ENCODE assay signal across 8 cellular contexts in genomic region chr17:80034977-80035686, GRCh38. TPM values are rescaled to one million over a fixed set of nuclear protein-coding genes. Genes with fewer than 3 reads are reported as not detected.
A peak's percentile ranks its signal among the peaks of the same experiment; 100 is the strongest.
DNase-seq lines count a peak whose midpoint lies in the region; ATAC-seq, FAIRE-seq and TF ChIP-seq lines count a peak whose summit lies in the region.

No MANE protein-coding gene starts in this region.

- TF ChIP-seq CTCF in adrenal gland (IDR thresholded peaks at IDR 0.05), result no peak

- H3K27me3 ChIP-seq in ACC112 (ENCODE audit: insufficient read depth, low read length) (no peaks in the 10 kb centered on the region), adrenal gland (no peaks in the 10 kb centered on the region)

- H3K36me3 ChIP-seq in ACC112 (ENCODE audit: insufficient read depth, low read length) (no peaks in the 10 kb centered on the region), adrenal gland (replicated peaks in 1 of 2) (no peaks in the 10 kb centered on the region)

- H3K4me1 ChIP-seq in ACC112 (ENCODE audit: control insufficient read depth, insufficient read depth, low read length, unreplicated experiment), result peaks cover 19% of the 10 kb centered on the region
- H3K4me1 ChIP-seq in adrenal gland (replicated peaks in 1 of 2), result peaks cover 0 to 27% of the 10 kb centered on the region in 2 donors

- H3K27ac ChIP-seq in ACC112 (ENCODE audit: low read depth, low read length), result peak overlapping the region; percentile 71
- peak overlapping the region in 4 of 5 donors; percentile 61 to 93 (median 70) for H3K27ac ChIP-seq in adrenal gland

- H3K79me2 ChIP-seq in ACC112 (ENCODE audit: control insufficient read depth, insufficient read depth, low read length, unreplicated experiment), result peaks cover 54% of the 10 kb centered on the region

- FAIRE-seq in GM19239 (lab: Jason Lieb, UNC), result no peak

- ATAC-seq in GM19395 (IDR thresholded peaks at IDR 0.05; ENCODE audit: unreplicated experiment) (no peak), HG03520 (IDR thresholded peaks at IDR 0.05; ENCODE audit: unreplicated experiment) (no peak)

- DNase-seq in GM19239 (ENCODE audit: insufficient read length, low spot score), result peak; percentile 46
- DNase-seq in RPMI8226, result peak; percentile 41
- DNase-seq in adrenal gland, result peak in 6 of 7 donors; percentile 29 to 47 (median 39)
- DNase-seq in stimulated activated CD4-positive, alpha-beta T cell treated with anti-CD3 and anti-CD28 coated beads, Interleukin-12 subunit alpha, Interleukin-12 subunit beta, amount 100 ng/mL, for 24 hours (ENCODE audit: low read depth in 2 of 2), result peak; percentile 1 to 11

- no peak for TF ChIP-seq POLR2A in adrenal gland (IDR thresholded peaks at IDR 0.05)

- H3K4me3 ChIP-seq in ACC112 (ENCODE audit: low read depth, low read length) (peak overlapping the region; percentile 94), adrenal gland (peak overlapping the region in 3 of 4 donors; percentile 44 to 80 (median 68)), iPS-11a (ENCODE audit: low read depth, low read length) (peak overlapping the region; percentile 72)

- WGBS in adrenal gland, 4 donors, result 1 to 2% (median 2%) methylated on average over 12 to 50 of the region's 50 CpGs

- intact Hi-C loops in adrenal gland (cut with DNase I), result no loop called here

- H3K9me3 ChIP-seq in adrenal gland (replicated peaks in 1 of 3), result no peaks in the 10 kb centered on the region

- peak overlapping the region; percentile 1 for H2AFZ ChIP-seq in ACC112 (ENCODE audit: low read length, unreplicated experiment)

RNA-seq across cellular contexts. Expression of gene TBC1D16, which starts 0.5 kb away (rescaled TPM):
- 10 to 100 TPM; 22.5 to 62.5 (median 40.7) TPM for total RNA-seq in adrenal gland
- polyA plus RNA-seq in adrenal gland, result 10 to 100 TPM in 1 of 3 donors, 1 to 10 TPM in 2; 4.2 to 12.9 (median 6.0) TPM

RNA-seq across cellular contexts. Expression of gene CCDC40, which starts 1.3 kb away (rescaled TPM):
- total RNA-seq in adrenal gland, result 10 to 100 TPM in 3 of 8 donors, 1 to 10 TPM in 5; 3.0 to 15.7 (median 7.6) TPM
- 10 to 100 TPM in 1 of 3 donors, 1 to 10 TPM in 2; 2.1 to 11.6 (median 3.7) TPM for polyA plus RNA-seq in adrenal gland
